In genomic region chr16:2682209-2683021, GRCh38 we compare ENCODE assay signal across 8 cellular contexts. TPM values are rescaled to one million over a fixed set of nuclear protein-coding genes. Genes with fewer than 3 reads are reported as not detected.
A peak's percentile ranks its signal among the peaks of the same experiment; 100 is the strongest.
DNase-seq lines count a peak whose midpoint lies in the region; ATAC-seq and TF ChIP-seq lines count a peak whose summit lies in the region.

A gene with protein sequence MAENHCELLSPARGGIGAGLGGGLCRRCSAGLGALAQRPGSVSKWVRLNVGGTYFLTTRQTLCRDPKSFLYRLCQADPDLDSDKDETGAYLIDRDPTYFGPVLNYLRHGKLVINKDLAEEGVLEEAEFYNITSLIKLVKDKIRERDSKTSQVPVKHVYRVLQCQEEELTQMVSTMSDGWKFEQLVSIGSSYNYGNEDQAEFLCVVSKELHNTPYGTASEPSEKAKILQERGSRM (plus strand): TSS chr16:2682523. CDS start chr16:2682549, 26 bp downstream.

- peaks cover 7% of the 10 kb centered on the region for H4K20me1 ChIP-seq in neural progenitor cell (ENCODE audit: low read depth)

- peak within 1 kb of the TSS; percentile 58 for H2AFZ ChIP-seq in neural progenitor cell (replicated peaks)

- H3K9me3 ChIP-seq in SJSA1 (replicated peaks) (no peaks in the 10 kb centered on the region), neural progenitor cell (ENCODE audit: low read depth) (no peaks in the 10 kb centered on the region), stomach smooth muscle (ENCODE audit: control insufficient read depth in 2 of 2, low read length in 2 of 2) (no peaks in the 10 kb centered on the region)

- H3K36me3 ChIP-seq in SJSA1 = peaks cover 4% of the 10 kb centered on the region; the same call in 1 of the 2 replicates
- H3K36me3 ChIP-seq in neural progenitor cell = no peaks in the 10 kb centered on the region
- H3K36me3 ChIP-seq in stomach smooth muscle (ENCODE audit: control insufficient read depth in 2 of 2, insufficient read depth in 2 of 2, low read length in 2 of 2) = no peaks in the 10 kb centered on the region

- H3K4me1 Mint-ChIP-seq in neural progenitor cell = peaks cover 13% of the 10 kb centered on the region

- peaks cover 11% of the 10 kb centered on the region for H3F3A ChIP-seq in neural progenitor cell (ENCODE audit: low read depth)

- DNase-seq in ELR (ENCODE audit: low read depth) = peak; percentile 96
- DNase-seq in HCEC 1CT = peak; percentile 96
- DNase-seq in MV-4-11 (lab: John Stamatoyannopoulos, UW) = peak; percentile 93
- DNase-seq in SJSA1 (ENCODE audit: low read depth in 1 of 2, low spot score in 2 of 2) = peak; percentile 87 to 96
- peak; percentile 90 to 95 (median 92) for DNase-seq in activated naive CD4-positive, alpha-beta T cell (lab: John Stamatoyannopoulos, UW)
- peak; percentile 77 to 87 for DNase-seq in foreskin keratinocyte
- DNase-seq in neural progenitor cell (ENCODE audit: low spot score) = peak; percentile 97

- peak within 1 kb of the TSS; percentile 100 for H3K4me3 Mint-ChIP-seq in neural progenitor cell

- H3K4me3 ChIP-seq in SJSA1 (peak within 1 kb of the TSS; percentile 85), neural progenitor cell (peak within 1 kb of the TSS; percentile 97), stomach smooth muscle (ENCODE audit: low read length in 2 of 2) (peak within 1 kb of the TSS; percentile 95 to 98)

- H3K36me3 Mint-ChIP-seq in neural progenitor cell = peaks cover 2% of the 10 kb centered on the region

- H3K4me2 ChIP-seq in neural progenitor cell = peak within 1 kb of the TSS; percentile 77

- TF ChIP-seq CTCF in foreskin keratinocyte (conservative IDR thresholded peaks at IDR 0.05) = no peak
- no peak for TF ChIP-seq CTCF in neural progenitor cell (IDR thresholded peaks at IDR 0.05)

- H3K27me3 ChIP-seq in SJSA1 (replicated peaks) (no peaks in the 10 kb centered on the region), foreskin keratinocyte (peaks cover 2% of the 10 kb centered on the region), neural progenitor cell (no peaks in the 10 kb centered on the region), stomach smooth muscle (ENCODE audit: control insufficient read depth in 1 of 2, insufficient read depth in 2 of 2, low read length in 2 of 2) (no peaks in the 10 kb centered on the region)

- no peaks in the 10 kb centered on the region for H3K9me3 Mint-ChIP-seq in neural progenitor cell

- H3K27me3 Mint-ChIP-seq in neural progenitor cell (ENCODE audit: insufficient read depth, low read depth) = no peaks in the 10 kb centered on the region

- H3K9ac ChIP-seq in neural progenitor cell (peak within 1 kb of the TSS; percentile 98), stomach smooth muscle (ENCODE audit: low read length in 2 of 2) (peak within 1 kb of the TSS; percentile 93 to 94)

- H3K4me1 ChIP-seq in SJSA1 (replicated peaks) (peaks cover 7% of the 10 kb centered on the region; the same call in 1 of the 2 replicates), foreskin keratinocyte (peaks cover 5% of the 10 kb centered on the region), neural progenitor cell (peaks cover 7% of the 10 kb centered on the region), stomach smooth muscle (ENCODE audit: control insufficient read depth, insufficient read depth, low read length) (peaks cover 8% of the 10 kb centered on the region)

- peaks cover 48% of the 10 kb centered on the region for H3K79me2 ChIP-seq in neural progenitor cell (ENCODE audit: low read depth)

- ATAC-seq in foreskin keratinocyte = peak; percentile 88

- H3K27ac ChIP-seq in SJSA1 (peak within 1 kb of the TSS; percentile 7), foreskin keratinocyte (peak within 1 kb of the TSS; percentile 94), neural progenitor cell (peak within 1 kb of the TSS; percentile 10), stomach smooth muscle (ENCODE audit: low read length) (peak within 1 kb of the TSS; percentile 64)

- peak within 1 kb of the TSS; percentile 73 for H3K27ac Mint-ChIP-seq in neural progenitor cell

RNA-seq across cellular contexts. Expression of the gene that starts here (rescaled TPM):
- total RNA-seq in SJSA1 (2014; rRNA removed; shearing (Covaris generic)) = 57.7 and 95.0 TPM in 2 replicates
- total RNA-seq in foreskin keratinocyte = 27.8 and 28.4 TPM in 2 replicates
- 22.5 and 23.8 TPM in 2 replicates for polyA plus RNA-seq in foreskin keratinocyte
- 21.6 and 34.5 TPM in 2 replicates for total RNA-seq in neural progenitor cell (ENCODE audit: low replicate concordance)

Comparison
In these comparisons a context has a peak if more than half of its experiments do, and no peak if none do; other contexts are left out.
1. Peak in every context shown above with its lines: DNase-seq, ATAC-seq, H3K4me3 ChIP-seq and H3K27ac ChIP-seq.
2. H3K27ac ChIP-seq: peak in every context shown above with its lines; median percentile 94 in foreskin keratinocyte; 64 in stomach smooth muscle; 10 in neural progenitor cell; 7 in SJSA1.